Comparison of ENCODE assay signal across 1 cellular context in the genomic region with DNA sequence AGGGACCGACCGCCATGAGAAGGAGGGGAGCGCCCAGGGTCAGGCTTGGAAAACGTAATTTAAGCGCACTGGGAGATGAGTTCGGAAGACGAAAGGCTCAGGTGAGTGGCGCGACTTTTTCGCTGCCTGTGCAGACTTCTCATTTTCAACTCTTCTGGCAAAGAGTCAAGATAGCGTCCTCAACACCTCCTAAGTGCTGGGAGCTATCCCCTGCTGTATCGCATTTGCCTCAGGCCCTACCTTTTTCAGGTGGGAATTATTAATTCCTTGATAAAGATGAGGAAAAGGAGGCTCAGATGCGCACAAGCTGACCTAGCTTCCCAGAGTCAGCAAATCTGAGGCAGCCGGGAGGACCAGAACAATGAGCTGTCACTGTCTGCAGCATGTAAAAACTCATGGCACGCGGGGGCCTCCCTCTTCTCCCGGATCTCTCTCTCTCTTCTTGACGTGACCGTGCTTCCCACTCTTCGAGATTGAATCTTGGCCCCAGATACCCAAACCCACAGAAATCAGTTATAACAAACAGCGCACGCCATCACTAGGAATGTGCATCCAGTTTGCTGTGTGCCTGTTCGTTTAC.
TF ChIP-seq lines count a peak whose summit lies in the region.

No MANE protein-coding gene starts in this region.

TF ChIP-seq in H1, 55 proteins besides CTCF, POLR2A, EP300 and RAD21:
- 0 out of 2 replicates have a peak, but pooled peaks have one; percentile 16 for TF ChIP-seq RBBP5 (IDR thresholded peaks at IDR 0.05; ENCODE audit: borderline replicate concordance, low read depth, low read length)
- no peak for TF ChIP-seq CBX8 (IDR thresholded peaks at IDR 0.05; ENCODE audit: borderline replicate concordance, low read depth, low read length)
- TF ChIP-seq SUZ12 (IDR thresholded peaks at IDR 0.05; ENCODE audit: low read length) = peak; percentile 39
TF ChIP-seq in H1: peak in this region for 2.
